In the genomic region with DNA sequence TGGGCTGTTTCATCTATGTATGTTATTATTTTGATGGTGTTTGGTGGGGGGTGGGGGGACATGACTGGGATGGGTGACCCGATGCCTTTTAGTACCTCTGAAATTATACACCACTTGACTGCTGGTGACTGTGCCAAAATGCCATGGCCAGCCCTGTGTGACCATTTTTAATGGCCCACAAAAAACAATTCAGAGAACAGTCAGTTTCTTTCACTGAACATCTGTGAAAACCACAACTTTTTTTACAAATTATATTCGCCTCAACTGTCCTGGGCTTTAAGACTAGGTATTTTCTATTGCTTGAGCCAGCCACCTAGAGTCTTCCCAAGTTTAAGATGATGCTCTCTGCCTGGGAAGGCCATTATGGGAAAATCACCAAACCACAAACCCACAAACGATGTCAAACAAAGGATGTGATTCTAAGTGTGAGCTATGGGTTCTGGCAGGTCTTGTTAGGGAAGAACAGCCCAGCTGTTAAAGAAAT, we compare ENCODE assay signal across 13 cellular contexts. TPM values are rescaled to one million over a fixed set of nuclear protein-coding genes. Genes with fewer than 3 reads are reported as not detected.
DNase-seq lines count a peak whose midpoint lies in the region; ATAC-seq and TF ChIP-seq lines count a peak whose summit lies in the region.
"Had no signal": no experiment of that assay in that cellular context is flagged by ENCODE, and none has a peak within 500 bp of the region (broad histone marks: within the 10 kb centered on the region; RNA-seq: fewer than 3 reads in every experiment).

No MANE protein-coding gene starts in this region.

- peaks cover 0 to 23% (median 8%) of the 10 kb centered on the region in 10 experiments; a peak in 18 of 20 replicates for H3K4me1 ChIP-seq in BLaER1 treated with 17β-estradiol and CSF1 and Interleukin-3, amounts not matched to agents 10 nM and 100 nM
- peaks cover 5% of the 10 kb centered on the region for H3K4me1 ChIP-seq in body of pancreas

- intact Hi-C loops in body of pancreas (cut with DNase I): no loop called here
- intact Hi-C loops in activated CD4-positive, alpha-beta memory T cell treated with anti-CD3 and anti-CD28 coated beads for 36 hours (cut with micrococcal nuclease): no loop called here

- no peak overlapping the region for H3K9ac ChIP-seq in BLaER1 treated with 17β-estradiol and CSF1 and Interleukin-3, amounts not matched to agents 10 nM and 100 nM

- WGBS in body of pancreas, 2 donors: 74 to 75% methylated on average over 3 of the region's 3 CpGs

- H3K4me2 ChIP-seq in BLaER1 treated with 17β-estradiol and CSF1 and Interleukin-3, amounts not matched to agents 10 nM and 100 nM: peak overlapping the region in 6 of 11 experiments; percentile 8 to 30 (median 18); a peak in 4 of 22 replicates

- no peaks in the 10 kb centered on the region for H3K9me3 ChIP-seq in BLaER1 treated with 17β-estradiol and CSF1 and Interleukin-3, amounts not matched to agents 10 nM and 100 nM (replicated peaks in 1 of 11)
- H3K9me3 ChIP-seq in MG63 (no peaks in the 10 kb centered on the region), body of pancreas (no peaks in the 10 kb centered on the region)

- CTCF ChIA-PET in activated CD4-positive, alpha-beta memory T cell treated with anti-CD3 and anti-CD28 coated beads for 36 hours (lab: Charles Lee): no interaction called here

- TF ChIP-seq CTCF in choroid plexus epithelial cell (conservative IDR thresholded peaks at IDR 0.05; ENCODE audit: low read depth, low read length) (no peak), body of pancreas (IDR thresholded peaks at IDR 0.05) (no peak)

- DNase-seq in MG63 (peak; percentile 70), choroid plexus epithelial cell (ENCODE audit: low read depth) (peak; percentile 85), renal cortical epithelial cell (ENCODE audit: low read depth) (peak; percentile 84), body of pancreas (no peak), SHP77 treated with DMSO at 0.1 percent for 48 hours (lab: John Stamatoyannopoulos, UW) (no peak), iPS-NIHi11 (ENCODE audit: low spot score) (no peak)
- DNase-seq in activated CD4-positive, alpha-beta memory T cell treated with anti-CD3 and anti-CD28 coated beads for 36 hours: no peak
- DNase-seq: activated CD4-positive, CD25-positive, alpha-beta regulatory T cell treated with anti-CD3 and anti-CD28 coated beads, Interleukin-2, amount 50 U/mL, for 72 hours; SHP77; stimulated activated CD4-positive, alpha-beta T cell treated with anti-CD3 and anti-CD28 coated beads, Interleukin-4, amount 100 ng/mL, for 4 hours had no signal

- H3K4me1 Mint-ChIP-seq in activated CD4-positive, alpha-beta memory T cell treated with anti-CD3 and anti-CD28 coated beads for 36 hours (ENCODE audit: low read depth): no peaks in the 10 kb centered on the region
- H3K4me1 Mint-ChIP-seq: IgD-negative memory B cell had no signal

- no peaks in the 10 kb centered on the region for H3K36me3 Mint-ChIP-seq in activated CD4-positive, alpha-beta memory T cell treated with anti-CD3 and anti-CD28 coated beads for 36 hours
- H3K36me3 Mint-ChIP-seq: IgD-negative memory B cell had no signal

- ATAC-seq in body of pancreas: no peak

- no peak overlapping the region for H3K4me3 Mint-ChIP-seq in activated CD4-positive, alpha-beta memory T cell treated with anti-CD3 and anti-CD28 coated beads for 36 hours
- H3K4me3 Mint-ChIP-seq: IgD-negative memory B cell had no signal

- no peak overlapping the region for H3K27ac ChIP-seq in BLaER1 treated with 17β-estradiol and CSF1 and Interleukin-3, amounts not matched to agents 10 nM and 100 nM
- H3K27ac ChIP-seq in body of pancreas: no peak overlapping the region

- H3K9me3 Mint-ChIP-seq in activated CD4-positive, alpha-beta memory T cell treated with anti-CD3 and anti-CD28 coated beads for 36 hours: no peaks in the 10 kb centered on the region
- H3K9me3 Mint-ChIP-seq: activated T-helper 2 cell treated with anti-CD3 and anti-CD28 coated beads, Interferon-gamma antibody, Interleukin-2, Interleukin-4, amounts not matched to agents 10 μg/mL and 5 μg/mL and 100 μg/mL, durations not matched to agents 14 hours and 24 hours and 36 hours; IgD-negative memory B cell had no signal

- H3K27ac Mint-ChIP-seq in activated CD4-positive, alpha-beta memory T cell treated with anti-CD3 and anti-CD28 coated beads for 36 hours: no peak overlapping the region
- H3K27ac Mint-ChIP-seq: activated T-helper 2 cell treated with anti-CD3 and anti-CD28 coated beads, Interferon-gamma antibody, Interleukin-2, Interleukin-4, amounts not matched to agents 10 μg/mL and 5 μg/mL and 100 μg/mL, durations not matched to agents 14 hours and 24 hours and 36 hours; IgD-negative memory B cell had no signal

- no peak for TF ChIP-seq POLR2A in body of pancreas (IDR thresholded peaks at IDR 0.05)

- peaks cover 0 to 99% (median 15%) of the 10 kb centered on the region in 11 experiments; a peak in 11 of 22 replicates for H3K36me3 ChIP-seq in BLaER1 treated with 17β-estradiol and CSF1 and Interleukin-3, amounts not matched to agents 10 nM and 100 nM
- H3K36me3 ChIP-seq in MG63 (peaks cover 56% of the 10 kb centered on the region), body of pancreas (replicated peaks in 1 of 2; ENCODE audit: insufficient read depth in 1 of 2, low read depth in 2 of 2) (no peaks in the 10 kb centered on the region)

- H3K27me3 Mint-ChIP-seq in activated CD4-positive, alpha-beta memory T cell treated with anti-CD3 and anti-CD28 coated beads for 36 hours: peaks cover 2% of the 10 kb centered on the region

- H3K4me3 ChIP-seq in BLaER1 treated with 17β-estradiol and CSF1 and Interleukin-3, amounts not matched to agents 10 nM and 100 nM: no peak overlapping the region
- H3K4me3 ChIP-seq in MG63 (no peak overlapping the region), choroid plexus epithelial cell (ENCODE audit: low read depth, low read length) (no peak overlapping the region), body of pancreas (no peak overlapping the region)

- peaks cover 0 to 77% (median 0%) of the 10 kb centered on the region in 11 experiments; a peak in 5 of 22 replicates for H4K20me1 ChIP-seq in BLaER1 treated with 17β-estradiol and CSF1 and Interleukin-3, amounts not matched to agents 10 nM and 100 nM

- POLR2A ChIA-PET in activated CD4-positive, alpha-beta memory T cell treated with anti-CD3 and anti-CD28 coated beads for 36 hours (lab: Charles Lee): no interaction called here

- no peaks in the 10 kb centered on the region for H3K27me3 ChIP-seq in BLaER1 treated with 17β-estradiol and CSF1 and Interleukin-3, amounts not matched to agents 10 nM and 100 nM
- H3K27me3 ChIP-seq in MG63 (no peaks in the 10 kb centered on the region), body of pancreas (no peaks in the 10 kb centered on the region)

RNA-seq across cellular contexts. Expression of a gene that starts 33.9 kb away (rescaled TPM):
- total RNA-seq in MG63 (2014; rRNA removed; shearing (Covaris generic); ENCODE audit: low replicate concordance): 306 and 453 TPM in 2 replicates
- total RNA-seq in renal cortical epithelial cell (4,728 and 9,084 TPM in 2 replicates), body of pancreas (10 to 100 TPM; 27.4 to 53.7 TPM)
- under 1 TPM; 0.50 to 0.53 TPM for total RNA-seq in activated CD4-positive, alpha-beta memory T cell treated with anti-CD3 and anti-CD28 coated beads for 36 hours

Comparison
In these comparisons a context has a peak if more than half of its experiments do, and no peak if none do; other contexts are left out.
1. DNase-seq: peak in MG63 (single experiment), choroid plexus epithelial cell (single experiment) and renal cortical epithelial cell (single experiment); none in body of pancreas (0 of 4), SHP77 treated with DMSO at 0.1 percent for 48 hours (single experiment), iPS-NIHi11 (single experiment) and activated CD4-positive, alpha-beta memory T cell treated with anti-CD3 and anti-CD28 coated beads for 36 hours (single experiment).
2. RNA of a gene that starts 33.9 kb away (total RNA-seq): 4,728 to 9,084 TPM in renal cortical epithelial cell; 306 to 453 TPM in MG63, 27.4 to 53.7 TPM in body of pancreas and 0.50 to 0.53 TPM in activated CD4-positive, alpha-beta memory T cell treated with anti-CD3 and anti-CD28 coated beads for 36 hours; every median in the first group is over 10 times any median in the second.